ENCODE assay signal across 21 cellular contexts in genomic region chr17:2697611-2698162, GRCh38. TPM values are rescaled to one million over a fixed set of nuclear protein-coding genes. Genes with fewer than 3 reads are reported as not detected.
DNase-seq lines count a peak whose midpoint lies in the region; ATAC-seq and TF ChIP-seq lines count a peak whose summit lies in the region.
"Had no signal": no experiment of that assay in that cellular context is flagged by ENCODE, and none has a peak within 500 bp of the region (broad histone marks: within the 10 kb centered on the region; RNA-seq: fewer than 3 reads in every experiment).

No MANE protein-coding gene starts in this region.

- H3K4me1 ChIP-seq in testis: no peaks in the 10 kb centered on the region
- H3K4me1 ChIP-seq: psoas muscle had no signal

- ATAC-seq in activated T-cell treated with anti-CD3 and anti-CD28 coated beads, Interleukin-2, amount 50 U/mL, for 4 hours: no peak
- no peak for ATAC-seq in HG03135 (IDR thresholded peaks at IDR 0.05; ENCODE audit: unreplicated experiment)
- ATAC-seq: activated CD8-positive, alpha-beta T cell treated with anti-CD3 and anti-CD28 coated beads for 36 hours; effector memory CD8-positive, alpha-beta T cell; natural killer cell; psoas muscle had no signal

- H3K36me3 ChIP-seq in testis (ENCODE audit: low read depth, missing control alignments): no peaks in the 10 kb centered on the region

- H3K27ac Mint-ChIP-seq in activated T-cell treated with anti-CD3 and anti-CD28 coated beads, Interleukin-2, amount 50 U/mL, for 24 hours: no peak overlapping the region
- H3K27ac Mint-ChIP-seq in glutamatergic neuron (ENCODE audit: unreplicated experiment): no peak overlapping the region
- H3K27ac Mint-ChIP-seq: activated CD8-positive, alpha-beta T cell treated with anti-CD3 and anti-CD28 coated beads for 36 hours; activated T-helper 2 cell treated with anti-CD3 and anti-CD28 coated beads, Interferon-gamma antibody, Interleukin-2, Interleukin-4, amounts not matched to agents 10 μg/mL and 5 μg/mL and 100 μg/mL, durations not matched to agents 14 hours and 24 hours and 36 hours; natural killer cell had no signal

- intact Hi-C loops in testis (cut with DNase I; ENCODE audit: low total_unique reads): no loop called here

- no peak overlapping the region for H3K4me3 Mint-ChIP-seq in activated T-cell treated with anti-CD3 and anti-CD28 coated beads, Interleukin-2, amount 50 U/mL, for 24 hours
- H3K4me3 Mint-ChIP-seq in activated T-cell treated with anti-CD3 and anti-CD28 coated beads, Interleukin-2, amount 50 U/mL, for 4 hours: no peak overlapping the region
- H3K4me3 Mint-ChIP-seq in glutamatergic neuron (ENCODE audit: unreplicated experiment): no peak overlapping the region
- H3K4me3 Mint-ChIP-seq: activated CD8-positive, alpha-beta T cell treated with anti-CD3 and anti-CD28 coated beads for 36 hours; effector memory CD8-positive, alpha-beta T cell; natural killer cell had no signal

- TF ChIP-seq CTCF in glutamatergic neuron (IDR thresholded peaks at IDR 0.05; ENCODE audit: partially characterized antibody, unreplicated experiment) (no peak), testis (IDR thresholded peaks at IDR 0.05) (no peak)

- H3K27me3 ChIP-seq in testis: no peaks in the 10 kb centered on the region

- H3K36me3 Mint-ChIP-seq in activated T-cell treated with anti-CD3 and anti-CD28 coated beads, Interleukin-2, amount 50 U/mL, for 24 hours (ENCODE audit: low read depth): peaks cover 91% of the 10 kb centered on the region
- peaks cover 12% of the 10 kb centered on the region for H3K36me3 Mint-ChIP-seq in activated T-cell treated with anti-CD3 and anti-CD28 coated beads, Interleukin-2, amount 50 U/mL, for 4 hours (ENCODE audit: insufficient read depth)
- H3K36me3 Mint-ChIP-seq in glutamatergic neuron (ENCODE audit: unreplicated experiment): no peaks in the 10 kb centered on the region
- H3K36me3 Mint-ChIP-seq: natural killer cell had no signal

- no peak for TF ChIP-seq POLR2A in testis (IDR thresholded peaks at IDR 0.05)

- H3K9me3 Mint-ChIP-seq in activated T-cell treated with anti-CD3 and anti-CD28 coated beads, Interleukin-2, amount 50 U/mL, for 24 hours: no peaks in the 10 kb centered on the region
- no peaks in the 10 kb centered on the region for H3K9me3 Mint-ChIP-seq in activated T-cell treated with anti-CD3 and anti-CD28 coated beads, Interleukin-2, amount 50 U/mL, for 4 hours
- H3K9me3 Mint-ChIP-seq in glutamatergic neuron (ENCODE audit: unreplicated experiment): peaks cover 7% of the 10 kb centered on the region
- H3K9me3 Mint-ChIP-seq: activated CD8-positive, alpha-beta T cell treated with anti-CD3 and anti-CD28 coated beads for 36 hours; activated T-helper 2 cell treated with anti-CD3 and anti-CD28 coated beads, Interferon-gamma antibody, Interleukin-2, Interleukin-4, amounts not matched to agents 10 μg/mL and 5 μg/mL and 100 μg/mL, durations not matched to agents 14 hours and 24 hours and 36 hours; effector memory CD8-positive, alpha-beta T cell; natural killer cell had no signal

- H3K27me3 Mint-ChIP-seq in activated T-cell treated with anti-CD3 and anti-CD28 coated beads, Interleukin-2, amount 50 U/mL, for 24 hours: no peaks in the 10 kb centered on the region
- H3K27me3 Mint-ChIP-seq in activated T-cell treated with anti-CD3 and anti-CD28 coated beads, Interleukin-2, amount 50 U/mL, for 4 hours (ENCODE audit: low read depth): no peaks in the 10 kb centered on the region
- H3K27me3 Mint-ChIP-seq in glutamatergic neuron (ENCODE audit: unreplicated experiment): no peaks in the 10 kb centered on the region
- H3K27me3 Mint-ChIP-seq: activated CD8-positive, alpha-beta T cell treated with anti-CD3 and anti-CD28 coated beads for 36 hours; effector memory CD8-positive, alpha-beta T cell had no signal

- no peaks in the 10 kb centered on the region for H3K9me3 ChIP-seq in testis
- H3K9me3 ChIP-seq: psoas muscle had no signal

- 77 to 91% methylated on average over 8 to 40 of the region's 40 CpGs for WGBS in testis, 2 donors

- H3K4me1 Mint-ChIP-seq in activated T-cell treated with anti-CD3 and anti-CD28 coated beads, Interleukin-2, amount 50 U/mL, for 24 hours (ENCODE audit: low read depth): no peaks in the 10 kb centered on the region
- H3K4me1 Mint-ChIP-seq in activated T-cell treated with anti-CD3 and anti-CD28 coated beads, Interleukin-2, amount 50 U/mL, for 4 hours (ENCODE audit: low read depth): no peaks in the 10 kb centered on the region
- H3K4me1 Mint-ChIP-seq in glutamatergic neuron (ENCODE audit: low read depth, unreplicated experiment): no peaks in the 10 kb centered on the region

- H3K4me3 ChIP-seq in testis: no peak overlapping the region
- H3K4me3 ChIP-seq: psoas muscle had no signal

- DNase-seq in activated T-cell treated with anti-CD3 and anti-CD28 coated beads, Interleukin-2, amount 50 U/mL, for 24 hours: peak; percentile 28
- no peak for DNase-seq in activated T-cell treated with anti-CD3 and anti-CD28 coated beads, Interleukin-2, amount 50 U/mL, for 4 hours
- peak; percentile 1 for DNase-seq in GM19240 (ENCODE audit: insufficient read length, low spot score)
- DNase-seq in glutamatergic neuron: peak; percentile 11
- peak; percentile 13 for DNase-seq in testis
- no peak for DNase-seq in RKO (ENCODE audit: low spot score)
- no peak for DNase-seq in NCI-H2171 (lab: John Stamatoyannopoulos, UW)
- DNase-seq: activated CD8-positive, alpha-beta T cell treated with anti-CD3 and anti-CD28 coated beads for 36 hours; DMS53; effector memory CD8-positive, alpha-beta T cell; KBM-7; mesenchymal stem cell; MV-4-11; natural killer cell; NCI-H2081 treated with DMSO at 0.1 percent for 48 hours; NCI-H524; psoas muscle; SHP77 treated with DMSO at 0.1 percent for 48 hours had no signal

- no peak overlapping the region for H3K27ac ChIP-seq in testis
- H3K27ac ChIP-seq: C4-2B, psoas muscle had no signal

RNA-seq across cellular contexts. Expression of gene CLUH, which starts 13.9 kb away (rescaled TPM):
- 100 to 1,000 TPM; 245 to 297 (median 279) TPM for total RNA-seq in activated T-cell treated with anti-CD3 and anti-CD28 coated beads, Interleukin-2, amount 50 U/mL, for 4 hours
- 39.1 TPM for total RNA-seq in glutamatergic neuron (ENCODE audit: unreplicated experiment)
- total RNA-seq in testis: 100 to 1,000 TPM; 173 to 183 TPM
- polyA plus RNA-seq in testis (ENCODE audit: insufficient read depth, low read depth, low replicate concordance): 60.1 TPM

RNA-seq across cellular contexts. Expression of gene CCDC92B, which starts 51.8 kb away (rescaled TPM):
- total RNA-seq in activated T-cell treated with anti-CD3 and anti-CD28 coated beads, Interleukin-2, amount 50 U/mL, for 4 hours: under 1 TPM in 1 of 3 donors, not detected in 2; 0.16 TPM
- total RNA-seq in glutamatergic neuron (ENCODE audit: unreplicated experiment) (19.0 TPM), testis (1 to 10 TPM; 3.9 to 4.0 TPM)
- polyA plus RNA-seq in testis (ENCODE audit: insufficient read depth, low read depth, low replicate concordance): 2.2 TPM
- total RNA-seq: natural killer cell had no signal

Comparison
In these comparisons a context has a peak if more than half of its experiments do, and no peak if none do; other contexts are left out.
1. DNase-seq: peak in activated T-cell treated with anti-CD3 and anti-CD28 coated beads, Interleukin-2, amount 50 U/mL, for 24 hours (single experiment), GM19240 (single experiment), glutamatergic neuron (single experiment) and testis (single experiment); none in activated T-cell treated with anti-CD3 and anti-CD28 coated beads, Interleukin-2, amount 50 U/mL, for 4 hours (single experiment), RKO (single experiment) and NCI-H2171 (single experiment).
2. RNA of gene CCDC92B, which starts 51.8 kb away (total RNA-seq): 19.0 TPM in glutamatergic neuron (single experiment) and 3.9 to 4.0 TPM in testis; 0.16 TPM in activated T-cell treated with anti-CD3 and anti-CD28 coated beads, Interleukin-2, amount 50 U/mL, for 4 hours; every median in the first group is over 4 times any median in the second.